In genomic region chr3:177447938-177448337, GRCh38 we compare ENCODE assay signal across 12 cellular contexts.
A peak's percentile ranks its signal among the peaks of the same experiment; 100 is the strongest.
DNase-seq lines count a peak whose midpoint lies in the region; ATAC-seq and TF ChIP-seq lines count a peak whose summit lies in the region.
"Had no signal": no experiment of that assay in that cellular context is flagged by ENCODE, and none has a peak within 500 bp of the region (broad histone marks: within the 10 kb centered on the region; RNA-seq: fewer than 3 reads in every experiment).

No MANE protein-coding gene starts in this region.

- peaks cover 13 to 34% of the 10 kb centered on the region in 2 donors for H3K4me1 Mint-ChIP-seq in stimulated activated naive B cell treated with anti-CD40 and anti-IgM and Interleukin-4, amounts not matched to agents 10 μg/mL and 1 μg/mL and 100 μg/mL, for 72 hours

- no peaks in the 10 kb centered on the region for H4K20me1 ChIP-seq in hepatocyte (ENCODE audit: insufficient read depth, poor library complexity, severe bottlenecking)

- no peak overlapping the region for H3K4me2 ChIP-seq in hepatocyte

- peak; percentile 83 for DNase-seq in LoVo (ENCODE audit: low spot score)
- DNase-seq in NCI-H69 (lab: John Stamatoyannopoulos, UW), result peak; percentile 81
- no peak for DNase-seq in hepatocyte (ENCODE audit: low spot score)
- no peak for DNase-seq in stimulated activated naive B cell treated with anti-CD40 and anti-IgM and Interleukin-4, amounts not matched to agents 10 μg/mL and 1 μg/mL and 100 μg/mL, for 72 hours
- no peak for DNase-seq in HEK293T (ENCODE audit: extremely low spot score)
- DNase-seq: activated effector memory CD4-positive, alpha-beta T cell treated with Interleukin-2 at 50 U/mL for 16 hours; CD4-positive, alpha-beta T cell; NCI-H1092; psoas muscle; substantia nigra had no signal

- H3K9me2 ChIP-seq in hepatocyte (replicated peaks; ENCODE audit: insufficient read depth), result no peaks in the 10 kb centered on the region

- peak overlapping the region; percentile 73 for H3K27ac ChIP-seq in hepatocyte
- H3K27ac ChIP-seq: psoas muscle had no signal

- H3K9me3 ChIP-seq in hepatocyte (ENCODE audit: low read depth), result no peaks in the 10 kb centered on the region
- H3K9me3 ChIP-seq: psoas muscle had no signal

- H3K27me3 ChIP-seq in hepatocyte, result no peaks in the 10 kb centered on the region

- no peak overlapping the region for H3K4me3 Mint-ChIP-seq in stimulated activated naive B cell treated with anti-CD40 and anti-IgM and Interleukin-4, amounts not matched to agents 10 μg/mL and 1 μg/mL and 100 μg/mL, for 72 hours
- H3K4me3 Mint-ChIP-seq: CD4-positive, alpha-beta T cell had no signal

- no peak overlapping the region for H3K4me3 ChIP-seq in hepatocyte
- H3K4me3 ChIP-seq: psoas muscle had no signal

- H2AFZ ChIP-seq in hepatocyte, result no peak overlapping the region

- H3K36me3 ChIP-seq in hepatocyte (replicated peaks; ENCODE audit: insufficient read depth, low read depth), result no peaks in the 10 kb centered on the region

- H3K27me3 Mint-ChIP-seq in stimulated activated naive B cell treated with anti-CD40 and anti-IgM and Interleukin-4, amounts not matched to agents 10 μg/mL and 1 μg/mL and 100 μg/mL, for 72 hours, result no peaks in the 10 kb centered on the region
- H3K27me3 Mint-ChIP-seq: CD4-positive, alpha-beta T cell had no signal

- POLR2A ChIA-PET in HEK293T (lab: Yijun Ruan, JAX), result no interaction called here

- no peaks in the 10 kb centered on the region for H3K79me2 ChIP-seq in hepatocyte

- peaks cover 22% of the 10 kb centered on the region for H3K4me1 ChIP-seq in hepatocyte (ENCODE audit: insufficient read depth)
- H3K4me1 ChIP-seq: psoas muscle had no signal

- 83% methylated on average over 3 of the region's 3 CpGs for WGBS in hepatocyte (ENCODE audit: low lambda C conversion rate, missing lambda C conversion rate)

- H3K9me3 Mint-ChIP-seq in stimulated activated naive B cell treated with anti-CD40 and anti-IgM and Interleukin-4, amounts not matched to agents 10 μg/mL and 1 μg/mL and 100 μg/mL, for 72 hours, result no peaks in the 10 kb centered on the region
- H3K9me3 Mint-ChIP-seq: CD4-positive, alpha-beta T cell had no signal

- H3K36me3 Mint-ChIP-seq in stimulated activated naive B cell treated with anti-CD40 and anti-IgM and Interleukin-4, amounts not matched to agents 10 μg/mL and 1 μg/mL and 100 μg/mL, for 72 hours, result no peaks in the 10 kb centered on the region

- CTCF ChIA-PET in HEK293T (lab: Yijun Ruan, JAX), result no interaction called here

- no peak for ATAC-seq in stimulated activated naive B cell treated with anti-CD40 and anti-IgM and Interleukin-4, amounts not matched to agents 10 μg/mL and 1 μg/mL and 100 μg/mL, for 72 hours (replicated peaks)
- ATAC-seq in HG03521 (IDR thresholded peaks at IDR 0.05; ENCODE audit: unreplicated experiment), result no peak
- no peak for ATAC-seq in GM18907 (IDR thresholded peaks at IDR 0.05; ENCODE audit: unreplicated experiment)
- ATAC-seq: psoas muscle had no signal

- peak overlapping the region; percentile 47 for H3K27ac Mint-ChIP-seq in stimulated activated naive B cell treated with anti-CD40 and anti-IgM and Interleukin-4, amounts not matched to agents 10 μg/mL and 1 μg/mL and 100 μg/mL, for 72 hours
- H3K27ac Mint-ChIP-seq: CD4-positive, alpha-beta T cell had no signal

- TF ChIP-seq CTCF in hepatocyte (IDR thresholded peaks at IDR 0.05; ENCODE audit: poor library complexity), result no peak

TF ChIP-seq in HEK293T, 16 proteins besides CTCF, POLR2A, EP300 and RAD21:
- no peak for TF ChIP-seq SUZ12 (IDR thresholded peaks at IDR 0.05)
- TF ChIP-seq BHLHE40 (IDR thresholded peaks at IDR 0.05; ENCODE audit: borderline replicate concordance), result no peak
- TF ChIP-seq LEF1 (IDR thresholded peaks at IDR 0.05; ENCODE audit: borderline replicate concordance), result no peak
- TF ChIP-seq SP1 (IDR thresholded peaks at IDR 0.05), result no peak
- no peak for TF ChIP-seq TARDBP (IDR thresholded peaks at IDR 0.05)
- no peak for TF ChIP-seq ELF4 (IDR thresholded peaks at IDR 0.05)
- TF ChIP-seq NFRKB (IDR thresholded peaks at IDR 0.05), result no peak
- no peak for TF ChIP-seq ARNT (IDR thresholded peaks at IDR 0.05)

Comparison
In these comparisons a context has a peak if more than half of its experiments do, and no peak if none do; other contexts are left out.
1. DNase-seq: peak in LoVo (single experiment) and NCI-H69 (single experiment); none in hepatocyte (single experiment), stimulated activated naive B cell treated with anti-CD40 and anti-IgM and Interleukin-4, amounts not matched to agents 10 μg/mL and 1 μg/mL and 100 μg/mL, for 72 hours (single experiment) and HEK293T (single experiment).